22 cellular contexts compared by ENCODE assay signal in genomic region chr6:117951783-117952182, GRCh38. TPM values are rescaled to one million over a fixed set of nuclear protein-coding genes. Genes with fewer than 3 reads are reported as not detected.
DNase-seq lines count a peak whose midpoint lies in the region; ATAC-seq, FAIRE-seq and TF ChIP-seq lines count a peak whose summit lies in the region.
"Had no signal": no experiment of that assay in that cellular context is flagged by ENCODE, and none has a peak within 500 bp of the region (broad histone marks: within the 10 kb centered on the region; RNA-seq: fewer than 3 reads in every experiment).

No MANE protein-coding gene starts in this region.

- peak overlapping the region; percentile 22 for H3K27ac Mint-ChIP-seq in type B pancreatic cell
- H3K27ac Mint-ChIP-seq: activated CD4-positive, alpha-beta memory T cell treated with anti-CD3 and anti-CD28 coated beads, Interleukin-2, amount 10 ng/mL, durations not matched to agents 7 days and 5 days; activated naive CD8-positive, alpha-beta T cell; activated T-cell treated with anti-CD3 and anti-CD28 coated beads, Interleukin-2, amount 50 U/mL, for 72 hours; stimulated activated naive B cell treated with anti-CD40 and anti-IgM and Interleukin-4, amounts not matched to agents 10 μg/mL and 1 μg/mL and 100 μg/mL, for 72 hours had no signal

- H3K36me3 ChIP-seq in bronchial epithelial cell (ENCODE audit: control insufficient read depth, insufficient read depth, low read length), result no peaks in the 10 kb centered on the region
- H3K36me3 ChIP-seq in stomach, result no peaks in the 10 kb centered on the region
- H3K36me3 ChIP-seq: BLaER1 treated with 17β-estradiol and CSF1 and Interleukin-3, amounts not matched to agents 10 nM and 100 nM had no signal

- no peak overlapping the region for H3K4me3 Mint-ChIP-seq in type B pancreatic cell
- H3K4me3 Mint-ChIP-seq: activated CD4-positive, alpha-beta memory T cell treated with anti-CD3 and anti-CD28 coated beads, Interleukin-2, amount 10 ng/mL, durations not matched to agents 7 days and 5 days; activated naive CD8-positive, alpha-beta T cell; activated T-cell treated with anti-CD3 and anti-CD28 coated beads, Interleukin-2, amount 50 U/mL, for 72 hours; stimulated activated naive B cell treated with anti-CD40 and anti-IgM and Interleukin-4, amounts not matched to agents 10 μg/mL and 1 μg/mL and 100 μg/mL, for 72 hours had no signal

- H3K9me3 ChIP-seq in stomach, result no peaks in the 10 kb centered on the region
- H3K9me3 ChIP-seq: BLaER1 treated with 17β-estradiol and CSF1 and Interleukin-3, amounts not matched to agents 10 nM and 100 nM had no signal

- no peaks in the 10 kb centered on the region for H3K27me3 ChIP-seq in bronchial epithelial cell (ENCODE audit: control insufficient read depth, insufficient read depth, low read length)
- no peaks in the 10 kb centered on the region for H3K27me3 ChIP-seq in stomach
- H3K27me3 ChIP-seq: BLaER1 treated with 17β-estradiol and CSF1 and Interleukin-3, amounts not matched to agents 10 nM and 100 nM had no signal

- TF ChIP-seq EP300 in stomach (IDR thresholded peaks at IDR 0.05), result no peak

- TF ChIP-seq CTCF in bronchial epithelial cell (IDR thresholded peaks at IDR 0.05; ENCODE audit: insufficient read depth, low read length, severe bottlenecking) (no peak), type B pancreatic cell (conservative IDR thresholded peaks at IDR 0.05) (no peak), stomach (IDR thresholded peaks at IDR 0.05) (no peak)

- intact Hi-C loops in stomach (cut with DNase I; ENCODE audit: low total_unique reads), result no loop called here

- peak; percentile 6 for DNase-seq in NCI-H82 (lab: John Stamatoyannopoulos, UW)
- no peak for DNase-seq in NCI-H82 treated with DMSO at 0.1 percent for 48 hours (lab: John Stamatoyannopoulos, UW; ENCODE audit: unreplicated experiment)
- DNase-seq in bronchial epithelial cell (ENCODE audit: low read depth), result no peak
- peak; percentile 65 for DNase-seq in iPS-NIHi11 (ENCODE audit: low spot score)
- no peak for DNase-seq in type B pancreatic cell (ENCODE audit: extremely low spot score, unreplicated experiment)
- DNase-seq in AG20443 (ENCODE audit: low spot score), result no peak
- no peak for DNase-seq in stomach
- DNase-seq: activated CD4-positive, alpha-beta memory T cell treated with anti-CD3 and anti-CD28 coated beads, Interleukin-2, amount 10 ng/mL, durations not matched to agents 7 days and 5 days; activated T-cell treated with anti-CD3 and anti-CD28 coated beads, Interleukin-2, amount 50 U/mL, for 72 hours; kidney glomerular epithelial cell; SHP77; stimulated activated naive B cell treated with anti-CD40 and anti-IgM and Interleukin-4, amounts not matched to agents 10 μg/mL and 1 μg/mL and 100 μg/mL, for 72 hours; trophoblast cell had no signal

- 21 to 39% (median 30%) methylated on average over 3 of the region's 3 CpGs for WGBS in stomach, 5 donors

- no peak overlapping the region for H3K27ac ChIP-seq in stomach
- H3K27ac ChIP-seq: BLaER1 treated with 17β-estradiol and CSF1 and Interleukin-3, amounts not matched to agents 10 nM and 100 nM; VCaP had no signal

- no peaks in the 10 kb centered on the region for H3K36me3 Mint-ChIP-seq in type B pancreatic cell
- H3K36me3 Mint-ChIP-seq: activated naive CD8-positive, alpha-beta T cell; stimulated activated naive B cell treated with anti-CD40 and anti-IgM and Interleukin-4, amounts not matched to agents 10 μg/mL and 1 μg/mL and 100 μg/mL, for 72 hours had no signal

- H3K4me1 Mint-ChIP-seq in type B pancreatic cell (ENCODE audit: unreplicated experiment), result no peaks in the 10 kb centered on the region
- H3K4me1 Mint-ChIP-seq: activated CD4-positive, alpha-beta memory T cell treated with anti-CD3 and anti-CD28 coated beads, Interleukin-2, amount 10 ng/mL, durations not matched to agents 7 days and 5 days had no signal

- no peak overlapping the region for H3K4me3 ChIP-seq in bronchial epithelial cell (ENCODE audit: low read depth, low read length)
- no peak overlapping the region for H3K4me3 ChIP-seq in stomach
- H3K4me3 ChIP-seq: BLaER1 treated with 17β-estradiol and CSF1 and Interleukin-3, amounts not matched to agents 10 nM and 100 nM had no signal

- no peaks in the 10 kb centered on the region for H3K9me3 Mint-ChIP-seq in type B pancreatic cell
- H3K9me3 Mint-ChIP-seq: activated CD4-positive, alpha-beta memory T cell treated with anti-CD3 and anti-CD28 coated beads, Interleukin-2, amount 10 ng/mL, durations not matched to agents 7 days and 5 days; activated T-cell treated with anti-CD3 and anti-CD28 coated beads, Interleukin-2, amount 50 U/mL, for 72 hours; stimulated activated naive B cell treated with anti-CD40 and anti-IgM and Interleukin-4, amounts not matched to agents 10 μg/mL and 1 μg/mL and 100 μg/mL, for 72 hours had no signal

- H3K27me3 Mint-ChIP-seq in type B pancreatic cell, result no peaks in the 10 kb centered on the region
- H3K27me3 Mint-ChIP-seq: stimulated activated naive B cell treated with anti-CD40 and anti-IgM and Interleukin-4, amounts not matched to agents 10 μg/mL and 1 μg/mL and 100 μg/mL, for 72 hours had no signal

- ATAC-seq in HG03039 (IDR thresholded peaks at IDR 0.05; ENCODE audit: unreplicated experiment), result no peak
- ATAC-seq: activated T-cell treated with anti-CD3 and anti-CD28 coated beads, Interleukin-2, amount 50 U/mL, for 72 hours; HepG2; sciatic nerve; stimulated activated naive B cell treated with anti-CD40 and anti-IgM and Interleukin-4, amounts not matched to agents 10 μg/mL and 1 μg/mL and 100 μg/mL, for 72 hours had no signal

- H3K4me1 ChIP-seq in stomach, result no peaks in the 10 kb centered on the region

- peak; percentile 92 for FAIRE-seq in bronchial epithelial cell (lab: Jason Lieb, UNC)
- FAIRE-seq: HepG2 had no signal

- no peak for TF ChIP-seq POLR2A in stomach (IDR thresholded peaks at IDR 0.05)

RNA-seq across cellular contexts. Expression of gene SLC35F1, which starts 44.7 kb away (rescaled TPM):
- total RNA-seq in bronchial epithelial cell (not detected in 2 replicates), type B pancreatic cell (ENCODE audit: low replicate concordance) (1.9 and 6.1 TPM in 2 replicates), stomach (1 to 10 TPM in 1 of 5 donors, under 1 TPM in 2, not detected in 2; under 0.01 to 6.8 (median 0.72) TPM)
- under 1 TPM; 0.15 to 0.50 (median 0.25) TPM for polyA plus RNA-seq in stomach
- total RNA-seq: A172; HepG2; NCI-H460; T-helper 1 cell treated with Interleukin-12 subunit alpha and Interleukin-12 subunit beta and Interleukin-4 antibody, amounts not matched to agents 30 ng/mL and 1 ng/mL, for 36 hours had no signal

Comparison
In these comparisons a context has a peak if more than half of its experiments do, and no peak if none do; other contexts are left out.
1. DNase-seq: peak in NCI-H82 (single experiment) and iPS-NIHi11 (single experiment); none in NCI-H82 treated with DMSO at 0.1 percent for 48 hours (single experiment), bronchial epithelial cell (single experiment), type B pancreatic cell (single experiment), AG20443 (single experiment) and stomach (single experiment).